In genomic region chr11:31692466-31692865, GRCh38 we compare ENCODE assay signal across 39 cellular contexts.
"Had no signal": no experiment of that assay in that cellular context is flagged by ENCODE, and none has a peak within 500 bp of the region (broad histone marks: within the 10 kb centered on the region; RNA-seq: fewer than 3 reads in every experiment).

No MANE protein-coding gene starts in this region.

- H3K9me3 ChIP-seq: adrenal gland, body of pancreas, breast epithelium had no signal

- H3K27ac ChIP-seq: adrenal gland, body of pancreas, brain microvascular endothelial cell, breast epithelium, cardiac muscle cell, VCaP had no signal

- H3K4me1 Mint-ChIP-seq: activated T-helper 17 cell treated with anti-CD3 and anti-CD28 coated beads, Interleukin-2, amount 50 U/mL, for 72 hours had no signal

- H3K4me1 ChIP-seq: adrenal gland, breast epithelium had no signal

- H3K4me3 Mint-ChIP-seq: activated CD4-positive, alpha-beta memory T cell treated with anti-CD3 and anti-CD28 coated beads for 36 hours; activated CD4-positive, alpha-beta T cell treated with anti-CD3 and anti-CD28 coated beads for 36 hours; activated CD8-positive, alpha-beta T cell treated with anti-CD3 and anti-CD28 coated beads for 36 hours; activated naive CD4-positive, alpha-beta T cell treated with anti-CD3 and anti-CD28 coated beads for 36 hours; activated naive CD8-positive, alpha-beta T cell treated with anti-CD3 and anti-CD28 coated beads for 36 hours; activated T-cell treated with anti-CD3 and anti-CD28 coated beads, Interleukin-2, amount 50 U/mL, for 4 hours; activated T-cell treated with anti-CD3 and anti-CD28 coated beads, Interleukin-2, amount 50 U/mL, for 72 hours; activated T-helper 1 cell treated with anti-CD3 and anti-CD28 coated beads, Interleukin-12 subunit alpha, Interleukin-12 subunit beta, Interleukin-2, Interleukin-4 antibody, amounts not matched to agents 30 ng/mL and 10 ng/mL and 1 ng/mL, durations not matched to agents 14 hours and 24 hours and 36 hours; activated T-helper 17 cell treated with anti-CD3 and anti-CD28 coated beads, Interleukin-2, amount 50 U/mL, for 72 hours; central memory CD8-positive, alpha-beta T cell; T-helper 1 cell treated with Interleukin-12 subunit alpha and Interleukin-12 subunit beta and Interleukin-4 antibody, amounts not matched to agents 30 μg/mL and 1 μg/mL, for 36 hours; T-helper 2 cell treated with Interferon-gamma antibody and Interleukin-4, amounts not matched to agents 5 μg/mL and 100 μg/mL, for 36 hours had no signal

- H3K27me3 ChIP-seq: adrenal gland, body of pancreas, brain microvascular endothelial cell, breast epithelium, cardiac muscle cell had no signal

- H3K36me3 ChIP-seq: adrenal gland, brain microvascular endothelial cell, breast epithelium, cardiac muscle cell had no signal

- H3K9me3 Mint-ChIP-seq: activated naive CD4-positive, alpha-beta T cell treated with anti-CD3 and anti-CD28 coated beads for 36 hours; central memory CD8-positive, alpha-beta T cell had no signal

- H3K27ac Mint-ChIP-seq: activated CD4-positive, alpha-beta memory T cell treated with anti-CD3 and anti-CD28 coated beads for 36 hours; activated CD4-positive, alpha-beta T cell treated with anti-CD3 and anti-CD28 coated beads for 36 hours; activated CD8-positive, alpha-beta T cell treated with anti-CD3 and anti-CD28 coated beads for 36 hours; activated naive CD4-positive, alpha-beta T cell treated with anti-CD3 and anti-CD28 coated beads for 36 hours; activated naive CD4-positive, alpha-beta T cell treated with anti-CD3 and anti-CD28 coated beads, Interleukin-2, amount 50 U/mL, for 72 hours; activated naive CD8-positive, alpha-beta T cell treated with anti-CD3 and anti-CD28 coated beads for 36 hours; activated T-cell treated with anti-CD3 and anti-CD28 coated beads, Interleukin-2, amount 50 U/mL, for 72 hours; activated T-helper 1 cell treated with anti-CD3 and anti-CD28 coated beads, Interleukin-12 subunit alpha, Interleukin-12 subunit beta, Interleukin-2, Interleukin-4 antibody, amounts not matched to agents 30 ng/mL and 10 ng/mL and 1 ng/mL, durations not matched to agents 14 hours and 24 hours and 36 hours; activated T-helper 17 cell treated with anti-CD3 and anti-CD28 coated beads, Interleukin-2, amount 50 U/mL, for 72 hours; T-helper 1 cell treated with Interleukin-12 subunit alpha and Interleukin-12 subunit beta and Interleukin-4 antibody, amounts not matched to agents 30 μg/mL and 1 μg/mL, for 36 hours; T-helper 2 cell treated with Interferon-gamma antibody and Interleukin-4, amounts not matched to agents 5 μg/mL and 100 μg/mL, for 36 hours had no signal

- FAIRE-seq: astrocyte, TTC549 had no signal

- DNase-seq: activated CD4-positive, alpha-beta memory T cell treated with anti-CD3 and anti-CD28 coated beads for 36 hours; activated CD4-positive, alpha-beta T cell treated with anti-CD3 and anti-CD28 coated beads for 1 hour; activated CD4-positive, alpha-beta T cell treated with anti-CD3 and anti-CD28 coated beads for 36 hours; activated CD4-positive, alpha-beta T cell treated with anti-CD3 and anti-CD28 coated beads for 48 hours; activated CD4-positive, alpha-beta T cell treated with anti-CD3 and anti-CD28 coated beads, Interleukin-2, amount 50 U/mL, for 1 hour; activated CD4-positive, alpha-beta T cell treated with anti-CD3 and anti-CD28 coated beads, Interleukin-2, amount 50 U/mL, for 4 hours; activated CD4-positive, CD25-positive, alpha-beta regulatory T cell; activated CD8-positive, alpha-beta memory T cell treated with anti-CD3 and anti-CD28 coated beads, Interleukin-2, amount 50 U/mL, for 4 hours; activated CD8-positive, alpha-beta T cell treated with anti-CD3 and anti-CD28 coated beads for 36 hours; activated effector memory CD4-positive, alpha-beta T cell treated with anti-CD3 and anti-CD28 coated beads, Interleukin-2, amount 50 U/mL, for 16 hours; activated gamma-delta T cell treated with Interleukin-2 at 50 U/mL for 16 hours; activated naive CD4-positive, alpha-beta T cell; activated naive CD4-positive, alpha-beta T cell treated with anti-CD3 and anti-CD28 coated beads for 36 hours; activated naive CD4-positive, alpha-beta T cell treated with anti-CD3 and anti-CD28 coated beads, Interleukin-2, amount 50 U/mL, for 16 hours; activated naive CD8-positive, alpha-beta T cell treated with anti-CD3 and anti-CD28 coated beads for 36 hours; activated T-cell treated with anti-CD3 and anti-CD28 coated beads for 4 hours; activated T-cell treated with anti-CD3 and anti-CD28 coated beads, Interleukin-2, amount 50 U/mL, for 1 hour; activated T-cell treated with anti-CD3 and anti-CD28 coated beads, Interleukin-2, amount 50 U/mL, for 4 hours; activated T-cell treated with anti-CD3 and anti-CD28 coated beads, Interleukin-2, amount 50 U/mL, for 72 hours; adrenal gland; amniotic stem cell; aorta; body of pancreas; brain microvascular endothelial cell; SW 1271; T-helper 1 cell; T-helper 2 cell; T-helper 9 cell had no signal

- H3K4me3 ChIP-seq: adrenal gland, body of pancreas, breast epithelium, cardiac muscle cell had no signal

- H3K27me3 Mint-ChIP-seq: activated CD4-positive, alpha-beta memory T cell treated with anti-CD3 and anti-CD28 coated beads for 36 hours; activated CD4-positive, alpha-beta T cell treated with anti-CD3 and anti-CD28 coated beads for 36 hours; activated CD8-positive, alpha-beta T cell treated with anti-CD3 and anti-CD28 coated beads for 36 hours; activated naive CD8-positive, alpha-beta T cell treated with anti-CD3 and anti-CD28 coated beads for 36 hours; activated T-helper 17 cell treated with anti-CD3 and anti-CD28 coated beads, Interleukin-2, amount 50 U/mL, for 72 hours; central memory CD8-positive, alpha-beta T cell had no signal
